Comparison of ENCODE assay signal across 15 cellular contexts in genomic region chr10:59687657-59688056, GRCh38. TPM values are rescaled to one million over a fixed set of nuclear protein-coding genes. Genes with fewer than 3 reads are reported as not detected.
"Had no signal": no experiment of that assay in that cellular context is flagged by ENCODE, and none has a peak within 500 bp of the region (broad histone marks: within the 10 kb centered on the region; RNA-seq: fewer than 3 reads in every experiment).

No MANE protein-coding gene starts in this region.

- H3K36me3 ChIP-seq: esophagus muscularis mucosa, right atrium auricular region, suprapubic skin, thyroid gland had no signal

- H3K9me3 ChIP-seq: esophagus muscularis mucosa, gastrocnemius medialis, heart right ventricle, right atrium auricular region, suprapubic skin, thyroid gland had no signal

- H3K4me2 ChIP-seq: smooth muscle cell had no signal

- DNase-seq: effector memory CD4-positive, alpha-beta T cell; gastrocnemius medialis; heart right ventricle; islet precursor cell; mammary epithelial cell; naive thymus-derived CD8-positive, alpha-beta T cell; stimulated activated CD4-positive, alpha-beta T cell treated with anti-CD3 and anti-CD28 coated beads, Interleukin-2, amount 100 ng/mL, for 48 hours; stimulated activated naive CD8-positive, alpha-beta T cell treated with anti-CD3 and anti-CD28 coated beads, Interleukin-15, Interleukin-2, amounts not matched to agents 100 U/mL and 50 U/mL, for 24 hours; thyroid gland had no signal

- H3K27me3 ChIP-seq: esophagus muscularis mucosa, gastrocnemius medialis, heart right ventricle, right atrium auricular region, suprapubic skin, thyroid gland had no signal

- H3K4me1 ChIP-seq: esophagus muscularis mucosa, gastrocnemius medialis, heart right ventricle, right atrium auricular region, suprapubic skin, thyroid gland had no signal

- H3K27ac ChIP-seq: esophagus muscularis mucosa, gastrocnemius medialis, heart right ventricle, right atrium auricular region, suprapubic skin, thyroid gland had no signal

- ATAC-seq: gastrocnemius medialis; heart right ventricle; left lobe of liver; naive thymus-derived CD8-positive, alpha-beta T cell; stimulated activated naive CD8-positive, alpha-beta T cell treated with anti-CD3 and anti-CD28 coated beads, Interleukin-15, Interleukin-2, amounts not matched to agents 100 U/mL and 50 U/mL, for 24 hours had no signal

- H3K4me3 ChIP-seq: esophagus muscularis mucosa, gastrocnemius medialis, heart right ventricle, right atrium auricular region, smooth muscle cell, suprapubic skin, thyroid gland had no signal

RNA-seq across cellular contexts. Expression of gene SLC16A9, which starts 22.0 kb away (rescaled TPM):
- total RNA-seq: mononuclear cell; naive thymus-derived CD8-positive, alpha-beta T cell had no signal
- polyA plus RNA-seq: naive thymus-derived CD8-positive, alpha-beta T cell had no signal
